Comparison of ENCODE assay signal across 8 cellular contexts in genomic region chr4:47839259-47839658, GRCh38. TPM values are rescaled to one million over a fixed set of nuclear protein-coding genes. Genes with fewer than 3 reads are reported as not detected.
DNase-seq lines count a peak whose midpoint lies in the region; ATAC-seq and TF ChIP-seq lines count a peak whose summit lies in the region.

No MANE protein-coding gene starts in this region.

- peaks cover 10% of the 10 kb centered on the region for H3K36me3 Mint-ChIP-seq in MCF 10A (ENCODE audit: insufficient read depth, unreplicated experiment)
- peaks cover 25 to 35% of the 10 kb centered on the region in 2 donors for H3K36me3 Mint-ChIP-seq in CD14-positive monocyte

- CTCF ChIA-PET in mammary epithelial cell (lab: Charles Lee; ENCODE audit: low non-redundant PET) = no interaction called here
- CTCF ChIA-PET in MCF 10A (lab: Yijun Ruan, JAX) = interaction anchor here (0.8 to 7.5 kb wide), 22 partner anchors 8 to 175 kb away, joined by 3 to 102 read pairs (median 4); no protein-coding TSS in a partner anchor

- in situ Hi-C loops in mammary epithelial cell (cut with MboI; ENCODE audit: low sequenced_read_pairs in 2 of 2) = loop anchor here (10.0 kb wide), 2 partner anchors 134 to 154 kb away; no protein-coding TSS in a partner anchor

- no TSS peak for BruUV-seq in mammary epithelial cell (replicated peaks; lab: Mats Ljungman, UMichigan)
- BruUV-seq in MCF 10A (replicated peaks; lab: Mats Ljungman, UMichigan) = no TSS peak

- WGBS in mammary epithelial cell (ENCODE audit: low coverage, missing lambda C conversion rate) = 59% methylated on average over 5 of the region's 5 CpGs

- H3K9me3 Mint-ChIP-seq in MCF 10A (ENCODE audit: unreplicated experiment) (no peaks in the 10 kb centered on the region), CD14-positive monocyte (peaks cover 0 to 5% (median 0%) of the 10 kb centered on the region in 7 donors)

- dilution Hi-C loops in mammary epithelial cell (cut with HindIII; ENCODE audit: low sequenced_read_pairs) = no loop called here

- no peaks in the 10 kb centered on the region for H3K9me3 ChIP-seq in mammary epithelial cell (replicated peaks; ENCODE audit: insufficient read depth, low read length)

- no peaks in the 10 kb centered on the region for H4K20me1 ChIP-seq in mammary epithelial cell (ENCODE audit: insufficient read depth, low read length)

- H3K4me3 Mint-ChIP-seq in MCF 10A (ENCODE audit: unreplicated experiment) = no peak overlapping the region
- no peak overlapping the region for H3K4me3 Mint-ChIP-seq in CD14-positive monocyte

- H3K79me2 ChIP-seq in mammary epithelial cell (ENCODE audit: insufficient read depth, low read length) = no peaks in the 10 kb centered on the region

- no peak overlapping the region for H3K4me3 ChIP-seq in mammary epithelial cell (replicated peaks in 1 of 3; ENCODE audit: insufficient read depth in 1 of 3, low read depth in 2 of 3, low read length in 3 of 3)

- POLR2A ChIA-PET in MCF 10A (lab: Yijun Ruan, JAX) = interaction anchor here (1.4 kb wide), 1 partner anchor 14 kb away, joined by 6 read pairs; no protein-coding TSS in a partner anchor

- H3K4me2 ChIP-seq in mammary epithelial cell (ENCODE audit: insufficient read depth, low read depth, low read length) = no peak overlapping the region

- no peaks in the 10 kb centered on the region for H3K27me3 Mint-ChIP-seq in MCF 10A (ENCODE audit: insufficient read depth, unreplicated experiment)
- H3K27me3 Mint-ChIP-seq in CD14-positive monocyte (ENCODE audit: low read depth in 3 of 3) = peaks cover 32 to 34% (median 32%) of the 10 kb centered on the region in 3 donors

- TF ChIP-seq CTCF in mammary epithelial cell (conservative IDR thresholded peaks at IDR 0.05 in 1 of 2, IDR thresholded peaks at IDR 0.05 in 1 of 2; ENCODE audit: extremely low read depth in 1 of 2, insufficient read depth in 1 of 2, low read depth in 1 of 2, low read length in 2 of 2) (peak in 1 of 2 donors; percentile 36), MCF 10A (IDR thresholded peaks at IDR 0.05; ENCODE audit: unreplicated experiment) (no peak), CD14-positive monocyte (IDR thresholded peaks at IDR 0.05) (no peak)

- H3K4me1 ChIP-seq in mammary epithelial cell (ENCODE audit: insufficient read depth, low read length) = peaks cover 19% of the 10 kb centered on the region

- H3K4me1 Mint-ChIP-seq in MCF 10A (ENCODE audit: insufficient read depth, unreplicated experiment) (no peaks in the 10 kb centered on the region), CD14-positive monocyte (peaks cover 30% of the 10 kb centered on the region)

- DNase-seq in mammary epithelial cell = peak; percentile 20
- no peak for DNase-seq in MCF 10A (ENCODE audit: unreplicated experiment)
- DNase-seq in NCI-H526 treated with DMSO at 0.1 percent for 48 hours (lab: John Stamatoyannopoulos, UW) = peak; percentile 22
- DNase-seq in dermis blood vessel endothelial cell = peak; percentile 31
- peak; percentile 16 for DNase-seq in retina
- no peak for DNase-seq in DMS79 treated with DMSO at 0.1 percent for 48 hours (lab: John Stamatoyannopoulos, UW)
- DNase-seq in CD14-positive monocyte (ENCODE audit: low spot score) = no peak

- H3K27ac ChIP-seq in mammary epithelial cell (ENCODE audit: insufficient read depth, low read depth, low read length) = no peak overlapping the region

- H3K36me3 ChIP-seq in mammary epithelial cell (ENCODE audit: insufficient read depth, low read length) = peaks cover 8% of the 10 kb centered on the region

- H3K27ac Mint-ChIP-seq in MCF 10A (ENCODE audit: low read depth, unreplicated experiment) (no peak overlapping the region), CD14-positive monocyte (no peak overlapping the region)

- no peaks in the 10 kb centered on the region for H3K27me3 ChIP-seq in mammary epithelial cell (ENCODE audit: insufficient read depth, low read length)

- no peak overlapping the region for H3K9ac ChIP-seq in mammary epithelial cell (ENCODE audit: insufficient read depth, low read length)

- intact Hi-C loops in mammary epithelial cell (cut with micrococcal nuclease) = no loop called here
- intact Hi-C loops in MCF 10A (cut with micrococcal nuclease) = loop anchor here (5.0 kb wide), 1 partner anchor 248 kb away; no protein-coding TSS in a partner anchor
- intact Hi-C loops in CD14-positive monocyte (cut with micrococcal nuclease) = no loop called here

- H2AFZ ChIP-seq in mammary epithelial cell (ENCODE audit: low read depth, low read length) = no peak overlapping the region

- ATAC-seq in HG02571 (IDR thresholded peaks at IDR 0.05; ENCODE audit: unreplicated experiment) = peak; percentile 46

RNA-seq across cellular contexts. Expression of gene CORIN, which starts 1.4 kb away (rescaled TPM):
- total RNA-seq in mammary epithelial cell (under 1 TPM; 0.19 to 0.33 TPM), MCF 10A (2022) (0.44 and 1.0 TPM in 2 replicates), dermis blood vessel endothelial cell (0.28 and 0.51 TPM in 2 replicates)
- polyA plus RNA-seq in mammary epithelial cell (0.05 TPM), CD14-positive monocyte (not detected)
- not detected for polyA minus RNA-seq in mammary epithelial cell

Comparison
In these comparisons a context has a peak if more than half of its experiments do, and no peak if none do; other contexts are left out.
1. DNase-seq: peak in mammary epithelial cell (single experiment), NCI-H526 treated with DMSO at 0.1 percent for 48 hours (single experiment), dermis blood vessel endothelial cell (single experiment) and retina (single experiment); none in MCF 10A (single experiment), DMS79 treated with DMSO at 0.1 percent for 48 hours (single experiment) and CD14-positive monocyte (single experiment).